8 cellular contexts compared by ENCODE assay signal in genomic region chr7:129952164-129952652, GRCh38. TPM values are rescaled to one million over a fixed set of nuclear protein-coding genes. Genes with fewer than 3 reads are reported as not detected.
A peak's percentile ranks its signal among the peaks of the same experiment; 100 is the strongest.
DNase-seq lines count a peak whose midpoint lies in the region; TF ChIP-seq lines count a peak whose summit lies in the region.

No MANE protein-coding gene starts in this region.

- peak; percentile 25 for DNase-seq in NCI-H1092 treated with DMSO at 0.1 percent for 48 hours (lab: John Stamatoyannopoulos, UW)
- no peak for DNase-seq in NCI-H1092 (lab: John Stamatoyannopoulos, UW)
- DNase-seq in NAMALWA (ENCODE audit: low spot score) = peak; percentile 72
- DNase-seq in activated gamma-delta T cell (lab: John Stamatoyannopoulos, UW) = peak; percentile 18
- peak; percentile 65 for DNase-seq in globus pallidus (ENCODE audit: low spot score)
- peak; percentile 72 for DNase-seq in osteoblast (ENCODE audit: insufficient read length, low spot score, missing footprints)
- DNase-seq in activated CD4-positive, CD25-positive, alpha-beta regulatory T cell treated with anti-CD3 and anti-CD28 coated beads, Interleukin-2, amount 50 U/mL, for 72 hours = no peak

- H3K4me1 ChIP-seq in HEK293 (ENCODE audit: control insufficient read depth, insufficient read depth, low read length) = peaks cover 3% of the 10 kb centered on the region; the same call in 1 of the 2 replicates
- peaks cover 40% of the 10 kb centered on the region for H3K4me1 ChIP-seq in osteoblast (ENCODE audit: insufficient read depth, low read length)

- H3K27ac ChIP-seq in HEK293 (ENCODE audit: extremely low read depth, low read depth, low read length) (peak overlapping the region; percentile 78), osteoblast (ENCODE audit: low read depth, low read length) (peak overlapping the region; percentile 87)

- no peaks in the 10 kb centered on the region for H3K9me3 ChIP-seq in HEK293 (ENCODE audit: control insufficient read depth, insufficient read depth, low read depth, low read length)
- H3K9me3 ChIP-seq in osteoblast (ENCODE audit: low read depth, low read length) = no peaks in the 10 kb centered on the region

- peak overlapping the region; percentile 92 for H3K4me2 ChIP-seq in osteoblast (ENCODE audit: insufficient read depth, low read length)

- peak; percentile 57 for TF ChIP-seq CTCF in HEK293 (tag by site-specific recombination; IDR thresholded peaks at IDR 0.05)
- no peak for TF ChIP-seq CTCF in osteoblast (IDR thresholded peaks at IDR 0.05; ENCODE audit: extremely low read depth, low read depth, low read length)

- H3K36me3 ChIP-seq in HEK293 (ENCODE audit: control insufficient read depth in 2 of 2, insufficient read depth in 1 of 2, low read length in 2 of 2) (no peaks in the 10 kb centered on the region), osteoblast (ENCODE audit: insufficient read depth, low read length) (no peaks in the 10 kb centered on the region)

- POLR2A ChIA-PET in HEK293 (lab: Yijun Ruan, JAX) = interaction anchor here (0.7 to 1.6 kb wide), 7 partner anchors 8 to 518 kb away, joined by 4 to 8 read pairs (median 4); partner anchors contain the start of gene STRIP2

- no peaks in the 10 kb centered on the region for H3K27me3 ChIP-seq in osteoblast (ENCODE audit: insufficient read depth, low read length)

- CTCF ChIA-PET in HEK293 (lab: Yijun Ruan, JAX) = interaction anchor here (0.6 to 1.0 kb wide), 4 partner anchors 45 to 126 kb away, joined by 3 to 5 read pairs (median 4); no protein-coding TSS in a partner anchor

- H2AFZ ChIP-seq in osteoblast (ENCODE audit: low read length) = peak overlapping the region; percentile 72

- H3K79me2 ChIP-seq in osteoblast (ENCODE audit: insufficient read depth, low read length) = peaks cover 49% of the 10 kb centered on the region

- H4K20me1 ChIP-seq in osteoblast (ENCODE audit: insufficient read depth, low read length) = peaks cover 26% of the 10 kb centered on the region

- H3K4me3 ChIP-seq in HEK293 (ENCODE audit: low read depth, low read length) (peak overlapping the region; percentile 78), osteoblast (ENCODE audit: insufficient read depth, low read length) (peak overlapping the region; percentile 90)

TF ChIP-seq in HEK293, 187 proteins besides CTCF, POLR2A, EP300 and RAD21 (continues in another document):
- peak; percentile 54 for TF ChIP-seq ZNF623 (tag by site-specific recombination; IDR thresholded peaks at IDR 0.05)
- TF ChIP-seq ZNF366 (tag by site-specific recombination; conservative IDR thresholded peaks at IDR 0.05) = peak; percentile 39; the same call in 1 of the 2 replicates
- peak; percentile 11; the same call in 1 of the 2 replicates for TF ChIP-seq BCL11B (tag by site-specific recombination; IDR thresholded peaks at IDR 0.05; ENCODE audit: low read depth)
- 0 out of 2 replicates have a peak, but pooled peaks have one; percentile 13 for TF ChIP-seq BCL11A (tag by site-specific recombination; IDR thresholded peaks at IDR 0.05; ENCODE audit: low read depth)
- 0 out of 2 replicates have a peak, but pooled peaks have one; percentile 33 for TF ChIP-seq WT1 (tag by site-specific recombination; IDR thresholded peaks at IDR 0.05)
- no peak for TF ChIP-seq ZNF660 (tag by site-specific recombination; IDR thresholded peaks at IDR 0.05)
- no peak for TF ChIP-seq ZNF354C (tag by site-specific recombination; IDR thresholded peaks at IDR 0.05; ENCODE audit: borderline replicate concordance, low read depth)
- TF ChIP-seq ZNF571 (tag by site-specific recombination; IDR thresholded peaks at IDR 0.05) = no peak
- TF ChIP-seq ZBTB48 (tag by site-specific recombination; IDR thresholded peaks at IDR 0.05) = peak; percentile 12
- peak; percentile 12; the same call in 1 of the 2 replicates for TF ChIP-seq HIC1 (tag by site-specific recombination; IDR thresholded peaks at IDR 0.05)
- peak; percentile 39 for TF ChIP-seq PRDM10 (tag by site-specific recombination; IDR thresholded peaks at IDR 0.05)
- peak; percentile 77 for TF ChIP-seq GLIS2 (tag by site-specific recombination; IDR thresholded peaks at IDR 0.05)
- TF ChIP-seq ZNF398 (tag by site-specific recombination; IDR thresholded peaks at IDR 0.05) = peak; percentile 8; the same call in 1 of the 2 replicates
- TF ChIP-seq ZNF837 (tag by site-specific recombination; IDR thresholded peaks at IDR 0.05) = no peak
- no peak for TF ChIP-seq ZNF292 (tag by site-specific recombination; IDR thresholded peaks at IDR 0.05; ENCODE audit: borderline replicate concordance, low read depth)
- TF ChIP-seq ZBTB26 (tag by site-specific recombination; optimal IDR thresholded peaks at IDR 0.05) = peak; percentile 37
- TF ChIP-seq FEZF1 (tag by site-specific recombination; IDR thresholded peaks at IDR 0.05) = peak; percentile 48
- peak; percentile 47 for TF ChIP-seq GLIS1 (tag by site-specific recombination; IDR thresholded peaks at IDR 0.05)
- peak; percentile 96 for TF ChIP-seq ZBTB20 (tag by site-specific recombination; IDR thresholded peaks at IDR 0.05)
- TF ChIP-seq PRDM1 (tag by site-specific recombination; IDR thresholded peaks at IDR 0.05) = peak; percentile 36; the same call in 1 of the 2 replicates

RNA-seq across cellular contexts. Expression of gene UBE2H, which starts 0.6 kb away (rescaled TPM):
- total RNA-seq in osteoblast = 60.1 and 61.2 TPM in 2 replicates

Comparison
In these comparisons a context has a peak if more than half of its experiments do, and no peak if none do; other contexts are left out.
1. DNase-seq: peak in NCI-H1092 treated with DMSO at 0.1 percent for 48 hours (single experiment), NAMALWA (single experiment), activated gamma-delta T cell (single experiment), globus pallidus (single experiment) and osteoblast (single experiment); none in NCI-H1092 (single experiment) and activated CD4-positive, CD25-positive, alpha-beta regulatory T cell treated with anti-CD3 and anti-CD28 coated beads, Interleukin-2, amount 50 U/mL, for 72 hours (single experiment).